In genomic region chr21:46459356-46460112, GRCh38 we compare ENCODE assay signal across 8 cellular contexts.
A peak's percentile ranks its signal among the peaks of the same experiment; 100 is the strongest.
DNase-seq lines count a peak whose midpoint lies in the region; ATAC-seq and TF ChIP-seq lines count a peak whose summit lies in the region.

No MANE protein-coding gene starts in this region.

- H3K27ac Mint-ChIP-seq in nephron = peak overlapping the region; percentile 53 to 87 (median 72)

- no peaks in the 10 kb centered on the region for H3K9me3 Mint-ChIP-seq in nephron

- DNase-seq in Ammon's horn (ENCODE audit: low spot score) (peak; percentile 51), KBM-7 (peak; percentile 38), fibroblast of mammary gland (ENCODE audit: low read depth) (peak; percentile 44), OCI-M2 (lab: John Stamatoyannopoulos, UW; ENCODE audit: unreplicated experiment) (no peak), NCI-H345 (lab: John Stamatoyannopoulos, UW) (no peak)
- peak; percentile 58 for DNase-seq in activated CD8-positive, alpha-beta memory T cell treated with anti-CD3 and anti-CD28 coated beads, Interleukin-2, amount 50 U/mL, for 48 hours

- peaks cover 25% of the 10 kb centered on the region for H3K4me1 Mint-ChIP-seq in nephron

- peaks cover 20% of the 10 kb centered on the region for H3K36me3 Mint-ChIP-seq in nephron (ENCODE audit: low read depth)

- no peak for ATAC-seq in HG02588 (IDR thresholded peaks at IDR 0.05; ENCODE audit: unreplicated experiment)

- H3K4me3 Mint-ChIP-seq in nephron = peak overlapping the region; percentile 93 to 96 (median 95)

- in situ Hi-C loops in KBM-7 (cut with MboI; ENCODE audit: low pct_unique_long_range_greater_than_20kb, low sequenced_read_pairs) = no loop called here

- TF ChIP-seq CTCF in fibroblast of mammary gland (conservative IDR thresholded peaks at IDR 0.05; ENCODE audit: control insufficient read depth, insufficient read depth, low read depth, low read length) = no peak
- no peak for TF ChIP-seq CTCF in nephron (IDR thresholded peaks at IDR 0.05; ENCODE audit: unreplicated experiment in 3 of 3)

- H3K4me3 ChIP-seq in fibroblast of mammary gland (ENCODE audit: control insufficient read depth, low read depth, low read length) = peak overlapping the region; percentile 74

- no peaks in the 10 kb centered on the region for H3K27me3 Mint-ChIP-seq in nephron (ENCODE audit: low read depth)

Comparison
In these comparisons a context has a peak if more than half of its experiments do, and no peak if none do; other contexts are left out.
1. DNase-seq: peak in Ammon's horn (single experiment), KBM-7 (single experiment), activated CD8-positive, alpha-beta memory T cell treated with anti-CD3 and anti-CD28 coated beads, Interleukin-2, amount 50 U/mL, for 48 hours (single experiment) and fibroblast of mammary gland (single experiment); none in OCI-M2 (single experiment) and NCI-H345 (single experiment).